21 cellular contexts compared by ENCODE assay signal in genomic region chr9:27384262-27385014, GRCh38.
DNase-seq lines count a peak whose midpoint lies in the region; ATAC-seq and TF ChIP-seq lines count a peak whose summit lies in the region.
"Had no signal": no experiment of that assay in that cellular context is flagged by ENCODE, and none has a peak within 500 bp of the region (broad histone marks: within the 10 kb centered on the region; RNA-seq: fewer than 3 reads in every experiment).

No MANE protein-coding gene starts in this region.

- no peak overlapping the region for H2AFZ ChIP-seq in hepatocyte

- no peaks in the 10 kb centered on the region for H3K9me2 ChIP-seq in hepatocyte (replicated peaks; ENCODE audit: insufficient read depth)

- no peaks in the 10 kb centered on the region for H3K27me3 Mint-ChIP-seq in Caco-2 (ENCODE audit: insufficient read depth, unreplicated experiment)
- H3K27me3 Mint-ChIP-seq in stimulated activated memory B cell treated with anti-CD40 and anti-IgM and Interleukin-4, amounts not matched to agents 10 μg/mL and 1 μg/mL and 100 μg/mL, for 72 hours: no peaks in the 10 kb centered on the region
- H3K27me3 Mint-ChIP-seq: activated naive CD8-positive, alpha-beta T cell treated with anti-CD3 and anti-CD28 coated beads, Interleukin-2, amount 50 U/mL, for 24 hours had no signal

- peaks cover 30% of the 10 kb centered on the region for H3K79me2 ChIP-seq in hepatocyte

- intact Hi-C loops in Caco-2 (cut with micrococcal nuclease; ENCODE audit: unreplicated experiment) (no loop called here), Right ventricle myocardium inferior (cut with DNase I) (no loop called here), tibial artery (cut with DNase I; ENCODE audit: low total_unique reads) (no loop called here), spleen (cut with DNase I; ENCODE audit: low total_unique reads) (no loop called here)

- H3K36me3 ChIP-seq in Caco-2 (ENCODE audit: control insufficient read depth, insufficient read depth, low read length) (no peaks in the 10 kb centered on the region), RWPE2 (ENCODE audit: low read depth) (no peaks in the 10 kb centered on the region), hepatocyte (replicated peaks; ENCODE audit: insufficient read depth, low read depth) (no peaks in the 10 kb centered on the region), tibial artery (no peaks in the 10 kb centered on the region), spleen (no peaks in the 10 kb centered on the region)
- H3K36me3 ChIP-seq: left lung had no signal

- H3K27me3 ChIP-seq in Caco-2 (replicated peaks; ENCODE audit: control insufficient read depth, insufficient read depth, low read length): no peaks in the 10 kb centered on the region
- H3K27me3 ChIP-seq in RWPE2 (ENCODE audit: insufficient read depth, poor library complexity, severe bottlenecking): no peaks in the 10 kb centered on the region
- H3K27me3 ChIP-seq in hepatocyte: no peaks in the 10 kb centered on the region
- H3K27me3 ChIP-seq in tibial artery: no peaks in the 10 kb centered on the region
- no peaks in the 10 kb centered on the region for H3K27me3 ChIP-seq in spleen (replicated peaks in 1 of 7)
- H3K27me3 ChIP-seq: dorsolateral prefrontal cortex, left lung had no signal

- H3K4me2 ChIP-seq in hepatocyte: no peak overlapping the region
- H3K4me2 ChIP-seq: KMS-11 had no signal

- DNase-seq in Caco-2 (no peak), RWPE2 (ENCODE audit: low spot score) (no peak), hepatocyte (ENCODE audit: low spot score) (no peak), Right ventricle myocardium inferior (ENCODE audit: missing footprints) (no peak), tibial artery (no peak), spleen (no peak)
- DNase-seq in stimulated activated effector memory CD8-positive, alpha-beta T cell treated with anti-CD3 and anti-CD28 coated beads, Interleukin-12 subunit alpha, Interleukin-12 subunit beta, amount 100 ng/mL, for 72 hours (ENCODE audit: low spot score in 2 of 2): no peak
- DNase-seq: activated CD4-positive, alpha-beta T cell treated with anti-CD3 and anti-CD28 coated beads for 48 hours; activated naive CD8-positive, alpha-beta T cell treated with anti-CD3 and anti-CD28 coated beads, Interleukin-2, amount 50 U/mL, for 24 hours; activated T-cell treated with anti-CD3 and anti-CD28 coated beads, Interleukin-2, amount 50 U/mL, for 4 hours; DND-41; dorsolateral prefrontal cortex; left lung; MM.1S; naive thymus-derived CD4-positive, alpha-beta T cell; NCI-H2081 treated with DMSO at 0.1 percent for 48 hours; NCI-H226; stimulated activated CD4-positive, alpha-beta T cell treated with anti-CD3 and anti-CD28 coated beads, Interleukin-2, amount 100 ng/mL, for 24 hours had no signal

- peak overlapping the region; percentile 25 for H3K27ac Mint-ChIP-seq in Caco-2 (ENCODE audit: unreplicated experiment)
- H3K27ac Mint-ChIP-seq in stimulated activated memory B cell treated with anti-CD40 and anti-IgM and Interleukin-4, amounts not matched to agents 10 μg/mL and 1 μg/mL and 100 μg/mL, for 72 hours: peak overlapping the region; percentile 73
- no peak overlapping the region for H3K27ac Mint-ChIP-seq in stimulated activated effector memory CD8-positive, alpha-beta T cell treated with anti-CD3 and anti-CD28 coated beads, Interleukin-12 subunit alpha, Interleukin-12 subunit beta, amount 100 ng/mL, for 72 hours
- H3K27ac Mint-ChIP-seq: activated naive CD8-positive, alpha-beta T cell treated with anti-CD3 and anti-CD28 coated beads, Interleukin-2, amount 50 U/mL, for 24 hours; naive thymus-derived CD4-positive, alpha-beta T cell had no signal

- H3K4me3 ChIP-seq in Caco-2 (ENCODE audit: low read depth, low read length) (no peak overlapping the region), RWPE2 (ENCODE audit: severe bottlenecking) (no peak overlapping the region), hepatocyte (no peak overlapping the region), tibial artery (no peak overlapping the region), spleen (no peak overlapping the region)
- H3K4me3 ChIP-seq: dorsolateral prefrontal cortex, left lung, skin epidermis had no signal

- peak overlapping the region; percentile 55 for H3K27ac ChIP-seq in RWPE2 (ENCODE audit: poor library complexity, severe bottlenecking)
- H3K27ac ChIP-seq in hepatocyte: peak overlapping the region; percentile 86
- no peak overlapping the region for H3K27ac ChIP-seq in tibial artery
- peak overlapping the region in 4 of 8 donors; percentile 8 to 51 (median 44) for H3K27ac ChIP-seq in spleen
- H3K27ac ChIP-seq: KMS-11, left lung had no signal

- H3K9me3 Mint-ChIP-seq in Caco-2 (ENCODE audit: unreplicated experiment): no peaks in the 10 kb centered on the region
- no peaks in the 10 kb centered on the region for H3K9me3 Mint-ChIP-seq in stimulated activated memory B cell treated with anti-CD40 and anti-IgM and Interleukin-4, amounts not matched to agents 10 μg/mL and 1 μg/mL and 100 μg/mL, for 72 hours
- H3K9me3 Mint-ChIP-seq in stimulated activated effector memory CD8-positive, alpha-beta T cell treated with anti-CD3 and anti-CD28 coated beads, Interleukin-12 subunit alpha, Interleukin-12 subunit beta, amount 100 ng/mL, for 72 hours: no peaks in the 10 kb centered on the region
- H3K9me3 Mint-ChIP-seq: activated naive CD8-positive, alpha-beta T cell treated with anti-CD3 and anti-CD28 coated beads, Interleukin-2, amount 50 U/mL, for 24 hours; activated T-cell treated with anti-CD3 and anti-CD28 coated beads, Interleukin-2, amount 50 U/mL, for 4 hours had no signal

- no peaks in the 10 kb centered on the region for H4K20me1 ChIP-seq in hepatocyte (ENCODE audit: insufficient read depth, poor library complexity, severe bottlenecking)

- TF ChIP-seq CTCF in Caco-2 (IDR thresholded peaks at IDR 0.05; ENCODE audit: insufficient read depth in 1 of 2, low read depth in 1 of 2, low read length in 1 of 2, severe bottlenecking in 1 of 2, unreplicated experiment in 1 of 2): no peak
- no peak for TF ChIP-seq CTCF in RWPE2 (IDR thresholded peaks at IDR 0.05; ENCODE audit: poor library complexity, severe bottlenecking)
- TF ChIP-seq CTCF in hepatocyte (IDR thresholded peaks at IDR 0.05; ENCODE audit: poor library complexity): no peak
- TF ChIP-seq CTCF in tibial artery (IDR thresholded peaks at IDR 0.05): no peak
- TF ChIP-seq CTCF in spleen (IDR thresholded peaks at IDR 0.05 in 8 of 11, conservative IDR thresholded peaks at IDR 0.05 in 3 of 11): no peak

- H3K4me1 Mint-ChIP-seq in Caco-2 (ENCODE audit: low read depth, unreplicated experiment): peaks cover 38% of the 10 kb centered on the region
- H3K4me1 Mint-ChIP-seq in stimulated activated memory B cell treated with anti-CD40 and anti-IgM and Interleukin-4, amounts not matched to agents 10 μg/mL and 1 μg/mL and 100 μg/mL, for 72 hours: peaks cover 84% of the 10 kb centered on the region
- H3K4me1 Mint-ChIP-seq in stimulated activated effector memory CD8-positive, alpha-beta T cell treated with anti-CD3 and anti-CD28 coated beads, Interleukin-12 subunit alpha, Interleukin-12 subunit beta, amount 100 ng/mL, for 72 hours: peaks cover 3% of the 10 kb centered on the region

- CTCF ChIA-PET in Caco-2 (lab: Charles Lee): no interaction called here

- no peaks in the 10 kb centered on the region for H3K9me3 ChIP-seq in Caco-2
- H3K9me3 ChIP-seq in RWPE2 (ENCODE audit: severe bottlenecking): no peaks in the 10 kb centered on the region
- no peaks in the 10 kb centered on the region for H3K9me3 ChIP-seq in hepatocyte (ENCODE audit: low read depth)
- no peaks in the 10 kb centered on the region for H3K9me3 ChIP-seq in tibial artery
- no peaks in the 10 kb centered on the region for H3K9me3 ChIP-seq in spleen
- H3K9me3 ChIP-seq: left lung had no signal

- peaks cover 6% of the 10 kb centered on the region for H3K36me3 Mint-ChIP-seq in Caco-2 (ENCODE audit: insufficient read depth, unreplicated experiment)
- H3K36me3 Mint-ChIP-seq in stimulated activated memory B cell treated with anti-CD40 and anti-IgM and Interleukin-4, amounts not matched to agents 10 μg/mL and 1 μg/mL and 100 μg/mL, for 72 hours: no peaks in the 10 kb centered on the region
- H3K36me3 Mint-ChIP-seq in stimulated activated effector memory CD8-positive, alpha-beta T cell treated with anti-CD3 and anti-CD28 coated beads, Interleukin-12 subunit alpha, Interleukin-12 subunit beta, amount 100 ng/mL, for 72 hours: no peaks in the 10 kb centered on the region
- H3K36me3 Mint-ChIP-seq: naive thymus-derived CD4-positive, alpha-beta T cell had no signal

- POLR2A ChIA-PET in Caco-2 (lab: Charles Lee): no interaction called here

- no peak overlapping the region for H3K4me3 Mint-ChIP-seq in Caco-2 (ENCODE audit: unreplicated experiment)
- H3K4me3 Mint-ChIP-seq in stimulated activated memory B cell treated with anti-CD40 and anti-IgM and Interleukin-4, amounts not matched to agents 10 μg/mL and 1 μg/mL and 100 μg/mL, for 72 hours: no peak overlapping the region
- H3K4me3 Mint-ChIP-seq in stimulated activated effector memory CD8-positive, alpha-beta T cell treated with anti-CD3 and anti-CD28 coated beads, Interleukin-12 subunit alpha, Interleukin-12 subunit beta, amount 100 ng/mL, for 72 hours: no peak overlapping the region
- H3K4me3 Mint-ChIP-seq: activated naive CD8-positive, alpha-beta T cell treated with anti-CD3 and anti-CD28 coated beads, Interleukin-2, amount 50 U/mL, for 24 hours; activated T-cell treated with anti-CD3 and anti-CD28 coated beads, Interleukin-2, amount 50 U/mL, for 4 hours; naive thymus-derived CD4-positive, alpha-beta T cell had no signal

- BruUV-seq in Caco-2 (replicated peaks; lab: Mats Ljungman, UMichigan): no TSS peak

- WGBS in hepatocyte (ENCODE audit: low lambda C conversion rate, missing lambda C conversion rate): 93% methylated on average over 5 of the region's 5 CpGs
- WGBS in spleen, 5 donors: 76 to 85% (median 80%) methylated on average over 5 of the region's 5 CpGs

- peaks cover 42% of the 10 kb centered on the region for H3K4me1 ChIP-seq in Caco-2
- peaks cover 24% of the 10 kb centered on the region for H3K4me1 ChIP-seq in RWPE2 (ENCODE audit: insufficient read depth, poor library complexity, severe bottlenecking)
- peaks cover 65% of the 10 kb centered on the region for H3K4me1 ChIP-seq in hepatocyte (ENCODE audit: insufficient read depth)
- peaks cover 0 to 26% (median 11%) of the 10 kb centered on the region in 4 donors for H3K4me1 ChIP-seq in tibial artery
- H3K4me1 ChIP-seq in spleen: peaks cover 2 to 86% (median 40%) of the 10 kb centered on the region in 6 donors

- ATAC-seq in RWPE2 (ENCODE audit: low read depth) (no peak), Right ventricle myocardium inferior (no peak)
- peak; percentile 53 for ATAC-seq in stimulated activated memory B cell treated with anti-CD40 and anti-IgM and Interleukin-4, amounts not matched to agents 10 μg/mL and 1 μg/mL and 100 μg/mL, for 72 hours
- ATAC-seq in stimulated activated effector memory CD8-positive, alpha-beta T cell treated with anti-CD3 and anti-CD28 coated beads, Interleukin-12 subunit alpha, Interleukin-12 subunit beta, amount 100 ng/mL, for 72 hours: no peak
- ATAC-seq: activated naive CD8-positive, alpha-beta T cell treated with anti-CD3 and anti-CD28 coated beads, Interleukin-2, amount 50 U/mL, for 24 hours; activated T-cell treated with anti-CD3 and anti-CD28 coated beads, Interleukin-2, amount 50 U/mL, for 4 hours; naive thymus-derived CD4-positive, alpha-beta T cell had no signal

- TF ChIP-seq POLR2A in spleen (IDR thresholded peaks at IDR 0.05): no peak

Comparison
In these comparisons a context has a peak if more than half of its experiments do, and no peak if none do; other contexts are left out.
1. H3K27ac ChIP-seq: peak in RWPE2 (single experiment) and hepatocyte (single experiment); none in tibial artery (0 of 2).